8 cellular contexts compared by ENCODE assay signal in genomic region chr10:122460891-122461293, GRCh38. TPM values are rescaled to one million over a fixed set of nuclear protein-coding genes. Genes with fewer than 3 reads are reported as not detected.
DNase-seq lines count a peak whose midpoint lies in the region; ATAC-seq, FAIRE-seq and TF ChIP-seq lines count a peak whose summit lies in the region.

No MANE protein-coding gene starts in this region.

- peak overlapping the region in 3 of 5 donors; percentile 22 to 87 (median 47) for H3K27ac ChIP-seq in adrenal gland
- H3K27ac ChIP-seq in prostate gland, result peak overlapping the region; percentile 68 to 77
- H3K27ac ChIP-seq in Karpas-422 (ENCODE audit: low read length), result no peak overlapping the region

- no peak overlapping the region for H3K9ac ChIP-seq in Karpas-422 (ENCODE audit: low read length)

- no peaks in the 10 kb centered on the region for H3K9me3 Mint-ChIP-seq in Caco-2 (ENCODE audit: unreplicated experiment)

- no peak overlapping the region for H3K27ac Mint-ChIP-seq in Caco-2 (ENCODE audit: unreplicated experiment)

- H2AFZ ChIP-seq in Karpas-422 (ENCODE audit: low read length), result no peak overlapping the region

- ATAC-seq in left ventricle myocardium superior, result peak; percentile 1
- ATAC-seq in HG03045 (IDR thresholded peaks at IDR 0.05; ENCODE audit: unreplicated experiment), result no peak

- DNase-seq in Caco-2, result no peak
- DNase-seq in adrenal gland, result peak in 4 of 7 donors; percentile 5 to 53 (median 38)
- no peak for DNase-seq in left ventricle myocardium superior
- no peak for DNase-seq in prostate gland (ENCODE audit: low spot score)
- DNase-seq in frontal cortex (ENCODE audit: low spot score in 2 of 2), result no peak
- no peak for DNase-seq in BE2C
- no peak for DNase-seq in Karpas-422

- H3K4me1 ChIP-seq in Caco-2 (peaks cover 5% of the 10 kb centered on the region), adrenal gland (replicated peaks in 1 of 2) (peaks cover 8 to 23% of the 10 kb centered on the region in 2 donors), prostate gland (replicated peaks) (peaks cover 7% of the 10 kb centered on the region), BE2C (no peaks in the 10 kb centered on the region), Karpas-422 (ENCODE audit: low read length) (no peaks in the 10 kb centered on the region)

- H4K20me1 ChIP-seq in Karpas-422 (ENCODE audit: insufficient read depth, low read depth, low read length), result no peaks in the 10 kb centered on the region

- WGBS in adrenal gland, 4 donors, result 0 to 1% (median 0%) methylated on average over 12 to 40 of the region's 40 CpGs
- under 1% methylated on average over 39 of the region's 40 CpGs for whole genome bisulfite sequencing in prostate gland

- no peak for FAIRE-seq in frontal cortex (lab: Jason Lieb, UNC)

- no peaks in the 10 kb centered on the region for H3K36me3 ChIP-seq in Caco-2 (ENCODE audit: control insufficient read depth, insufficient read depth, low read length)
- no peaks in the 10 kb centered on the region for H3K36me3 ChIP-seq in adrenal gland (replicated peaks in 1 of 2)
- no peaks in the 10 kb centered on the region for H3K36me3 ChIP-seq in prostate gland
- H3K36me3 ChIP-seq in BE2C, result no peaks in the 10 kb centered on the region
- no peaks in the 10 kb centered on the region for H3K36me3 ChIP-seq in Karpas-422 (ENCODE audit: insufficient read depth, low read length)

- no TSS peak for BruUV-seq in Caco-2 (replicated peaks; lab: Mats Ljungman, UMichigan)

- POLR2A ChIA-PET in Caco-2 (lab: Charles Lee), result no interaction called here

- no peak overlapping the region for H3K4me2 ChIP-seq in Karpas-422 (ENCODE audit: low read depth, low read length, poor library complexity, severe bottlenecking)

- no peaks in the 10 kb centered on the region for H3K9me3 ChIP-seq in Caco-2
- H3K9me3 ChIP-seq in adrenal gland (replicated peaks in 1 of 3), result no peaks in the 10 kb centered on the region
- H3K9me3 ChIP-seq in prostate gland, result no peaks in the 10 kb centered on the region
- no peaks in the 10 kb centered on the region for H3K9me3 ChIP-seq in BE2C
- H3K9me3 ChIP-seq in Karpas-422 (ENCODE audit: low read length), result no peaks in the 10 kb centered on the region

- intact Hi-C loops in Caco-2 (cut with micrococcal nuclease; ENCODE audit: unreplicated experiment) (loop anchor here (10.0 kb wide), 1 partner anchor 104 kb away; the partner anchor contains the start of gene DMBT1), adrenal gland (cut with DNase I) (loop anchor here in 1 of 2 donors (10.0 kb wide), 1 partner anchor 94 kb away; no protein-coding TSS in a partner anchor), left ventricle myocardium superior (cut with micrococcal nuclease) (no loop called here), prostate gland (cut with DNase I) (loop anchor here (5.0 to 10.0 kb wide), 2 partner anchors 36 to 104 kb away; partner anchors contain the start of gene DMBT1)

- TF ChIP-seq CTCF in Caco-2 (IDR thresholded peaks at IDR 0.05; ENCODE audit: insufficient read depth in 1 of 2, low read depth in 1 of 2, low read length in 1 of 2, severe bottlenecking in 1 of 2, unreplicated experiment in 1 of 2) (no peak), adrenal gland (IDR thresholded peaks at IDR 0.05) (no peak), prostate gland (IDR thresholded peaks at IDR 0.05) (no peak), BE2C (IDR thresholded peaks at IDR 0.05; ENCODE audit: low read depth, low read length) (no peak)

- no peaks in the 10 kb centered on the region for H3K9me2 ChIP-seq in Karpas-422 (replicated peaks; ENCODE audit: insufficient read depth, low read length)

- CTCF ChIA-PET in Caco-2 (lab: Charles Lee), result no interaction called here

- H3K27me3 ChIP-seq in Caco-2 (replicated peaks; ENCODE audit: control insufficient read depth, insufficient read depth, low read length) (peaks cover 19% of the 10 kb centered on the region), adrenal gland (no peaks in the 10 kb centered on the region), prostate gland (replicated peaks; ENCODE audit: insufficient read depth) (no peaks in the 10 kb centered on the region), BE2C (peaks cover 76% of the 10 kb centered on the region), Karpas-422 (ENCODE audit: low read length) (no peaks in the 10 kb centered on the region)

- TF ChIP-seq POLR2A in adrenal gland (IDR thresholded peaks at IDR 0.05), result no peak
- TF ChIP-seq POLR2A in prostate gland (IDR thresholded peaks at IDR 0.05), result no peak

- no peaks in the 10 kb centered on the region for H3K79me2 ChIP-seq in Karpas-422 (ENCODE audit: low read length)

- no peaks in the 10 kb centered on the region for H3K4me1 Mint-ChIP-seq in Caco-2 (ENCODE audit: low read depth, unreplicated experiment)

- peak overlapping the region; percentile 63 for H3K4me3 Mint-ChIP-seq in Caco-2 (ENCODE audit: unreplicated experiment)

- peaks cover 40% of the 10 kb centered on the region for H3K27me3 Mint-ChIP-seq in Caco-2 (ENCODE audit: insufficient read depth, unreplicated experiment)

- no peaks in the 10 kb centered on the region for H3K36me3 Mint-ChIP-seq in Caco-2 (ENCODE audit: insufficient read depth, unreplicated experiment)

- H3K4me3 ChIP-seq in Caco-2 (ENCODE audit: low read depth, low read length), result peak overlapping the region; percentile 39
- H3K4me3 ChIP-seq in adrenal gland, result peak overlapping the region in 2 of 4 donors; percentile 83 to 89
- peak overlapping the region; percentile 51 to 55 for H3K4me3 ChIP-seq in prostate gland
- H3K4me3 ChIP-seq in BE2C (ENCODE audit: low read depth, low read length), result no peak overlapping the region
- no peak overlapping the region for H3K4me3 ChIP-seq in Karpas-422 (ENCODE audit: low read length)

RNA-seq across cellular contexts. Expression of gene HTRA1, which starts 0.5 kb away (rescaled TPM):
- total RNA-seq in Caco-2 (2022), result 0.70 and 1.1 TPM in 2 replicates
- 100 to 1,000 TPM in 4 of 8 donors, 10 to 100 TPM in 4; 47.0 to 167 (median 93.3) TPM for total RNA-seq in adrenal gland
- polyA plus RNA-seq in adrenal gland, result 10 to 100 TPM; 54.1 to 84.4 (median 73.5) TPM
- total RNA-seq in left ventricle myocardium superior, result 46.6 TPM
- 10 to 100 TPM; 41.4 to 61.8 TPM for total RNA-seq in prostate gland
- 41.2 TPM for total RNA-seq in frontal cortex
- polyA plus RNA-seq in BE2C (2012; ENCODE audit: insufficient read depth, insufficient read length, low read depth), result not detected
- not detected in 2 replicates for total RNA-seq in Karpas-422 (2014; rRNA removed; shearing (Covaris generic); ENCODE audit: low replicate concordance)

RNA-seq across cellular contexts. Expression of gene ARMS2, which starts 6.4 kb away (rescaled TPM):
- not detected in 2 replicates for total RNA-seq in Caco-2 (2022)
- not detected for total RNA-seq in adrenal gland
- under 1 TPM in 1 of 3 donors, not detected in 2; 0.13 TPM for polyA plus RNA-seq in adrenal gland
- not detected for total RNA-seq in left ventricle myocardium superior
- total RNA-seq in prostate gland, result 1 to 10 TPM in 1 of 2 donors, not detected in 1; 1.1 TPM
- total RNA-seq in frontal cortex, result not detected
- polyA plus RNA-seq in BE2C (2012; ENCODE audit: insufficient read depth, insufficient read length, low read depth), result not detected
- total RNA-seq in Karpas-422 (2014; rRNA removed; shearing (Covaris generic); ENCODE audit: low replicate concordance), result not detected in 2 replicates

Comparison
In these comparisons a context has a peak if more than half of its experiments do, and no peak if none do; other contexts are left out.
1. DNase-seq: peak in adrenal gland (4 of 7); none in Caco-2 (0 of 2), left ventricle myocardium superior (single experiment), prostate gland (single experiment), frontal cortex (0 of 2), BE2C (single experiment) and Karpas-422 (single experiment).
2. H3K4me3 ChIP-seq: peak in Caco-2 (single experiment) and prostate gland (2 of 2); none in BE2C (single experiment) and Karpas-422 (single experiment).
3. RNA of gene HTRA1, which starts 0.5 kb away (total RNA-seq): 47.0 to 167 TPM in adrenal gland, 41.4 to 61.8 TPM in prostate gland, 46.6 TPM in left ventricle myocardium superior (single experiment) and 41.2 TPM in frontal cortex (single experiment); 0.70 to 1.1 TPM in Caco-2 and not detected in Karpas-422; every median in the first group is over 10 times any median in the second.